Comparison of ENCODE assay signal across 18 cellular contexts in genomic region chr9:15078345-15078744, GRCh38.
DNase-seq lines count a peak whose midpoint lies in the region; ATAC-seq, FAIRE-seq and TF ChIP-seq lines count a peak whose summit lies in the region.
"Had no signal": no experiment of that assay in that cellular context is flagged by ENCODE, and none has a peak within 500 bp of the region (broad histone marks: within the 10 kb centered on the region; RNA-seq: fewer than 3 reads in every experiment).

No MANE protein-coding gene starts in this region.

- TF ChIP-seq CTCF in IMR-90 (conservative IDR thresholded peaks at IDR 0.05; ENCODE audit: low read depth, low read length) (no peak), endothelial cell of umbilical vein (IDR thresholded peaks at IDR 0.05; ENCODE audit: extremely low read depth in 1 of 2, insufficient read depth in 1 of 2, low read depth in 1 of 2, low read length in 2 of 2) (no peak), smooth muscle cell (IDR thresholded peaks at IDR 0.05; ENCODE audit: borderline replicate concordance, insufficient read depth, poor library complexity, severe bottlenecking) (no peak)

- H2AK9ac ChIP-seq in IMR-90 (replicated peaks; ENCODE audit: low read depth, low read length, poor library complexity): no peak overlapping the region

- no CpG with 5 or more reads among the region's 4 CpGs for WGBS in IMR-90 (ENCODE audit: extremely low coverage in 2 of 2, insufficient read length in 1 of 2), 2 experiments
- 56% methylated on average over 2 of the region's 4 CpGs for WGBS in mesenchymal stem cell
- WGBS in smooth muscle cell (ENCODE audit: low lambda C conversion rate): 61% methylated on average over 4 of the region's 4 CpGs

- no peak overlapping the region for H3K9ac ChIP-seq in IMR-90 (ENCODE audit: low read depth, low read length)
- H3K9ac ChIP-seq in endothelial cell of umbilical vein (replicated peaks; ENCODE audit: extremely low read depth, insufficient read depth, low read length): no peak overlapping the region
- no peak overlapping the region for H3K9ac ChIP-seq in mesenchymal stem cell (ENCODE audit: low read length)
- no peak overlapping the region for H3K9ac ChIP-seq in smooth muscle cell (ENCODE audit: low read depth)

- no peaks in the 10 kb centered on the region for H3K27me3 ChIP-seq in IMR-90 (ENCODE audit: control insufficient read depth, insufficient read depth, low read length)
- no peaks in the 10 kb centered on the region for H3K27me3 ChIP-seq in endothelial cell of umbilical vein (ENCODE audit: control insufficient read depth in 2 of 2, insufficient read depth in 2 of 2, low read length in 2 of 2)
- H3K27me3 ChIP-seq in mesenchymal stem cell (ENCODE audit: control insufficient read depth in 1 of 2, insufficient read depth in 1 of 2, low read length in 2 of 2): peaks cover 0 to 15% of the 10 kb centered on the region in 2 experiments
- H3K27me3 ChIP-seq in smooth muscle cell (ENCODE audit: low read depth): no peaks in the 10 kb centered on the region

- H3K27ac ChIP-seq in IMR-90 (ENCODE audit: insufficient read depth, low read length) (no peak overlapping the region), endothelial cell of umbilical vein (ENCODE audit: insufficient read depth, low read depth, low read length) (no peak overlapping the region), mesenchymal stem cell (ENCODE audit: low read length, poor library complexity, severe bottlenecking) (no peak overlapping the region), smooth muscle cell (ENCODE audit: low read depth) (no peak overlapping the region)

- H4K5ac ChIP-seq in IMR-90 (ENCODE audit: low read depth, low read length): no peak overlapping the region

- DNase-seq in IMR-90 (no peak), endothelial cell of umbilical vein (ENCODE audit: low read depth, low spot score) (no peak), mesenchymal stem cell (peak; percentile 64), smooth muscle cell (lab: John Stamatoyannopoulos, UW; ENCODE audit: unreplicated experiment) (no peak), HUDEP-2 (lab: John Stamatoyannopoulos, UW; ENCODE audit: unreplicated experiment in 76 of 76) (no peak), germinal center (ENCODE audit: low spot score) (no peak)
- DNase-seq: C1 segment of cervical spinal cord; Calu3; CD4-positive, alpha-beta T cell; DMS 273 treated with DMSO at 0.1 percent for 48 hours; DMS79 had no signal

- POLR2A ChIA-PET in IMR-90 (lab: Charles Lee; ENCODE audit: unreplicated experiment): no interaction called here
- POLR2A ChIA-PET in endothelial cell of umbilical vein (lab: Charles Lee): no interaction called here

- H4K8ac ChIP-seq in IMR-90 (ENCODE audit: low read depth in 2 of 2, low read length in 2 of 2) (no peak overlapping the region), mesenchymal stem cell (ENCODE audit: low read length) (peak overlapping the region; percentile 31)

- H2AK5ac ChIP-seq in IMR-90 (ENCODE audit: low read depth, low read length) (no peak overlapping the region), mesenchymal stem cell (ENCODE audit: low read length, severe bottlenecking) (no peak overlapping the region)

- H3K18ac ChIP-seq in IMR-90 (ENCODE audit: low read depth, low read length) (no peak overlapping the region), mesenchymal stem cell (ENCODE audit: low read depth in 1 of 2, low read length in 2 of 2) (peak overlapping the region in 1 of 2 experiments; percentile 28)

- H2BK12ac ChIP-seq in mesenchymal stem cell (ENCODE audit: low read length in 2 of 2): no peak overlapping the region

- intact Hi-C loops in IMR-90 (cut with micrococcal nuclease): no loop called here
- intact Hi-C loops in endothelial cell of umbilical vein (cut with micrococcal nuclease): no loop called here

- H2BK5ac ChIP-seq in IMR-90 (ENCODE audit: low read depth, low read length, poor library complexity, severe bottlenecking) (no peak overlapping the region), mesenchymal stem cell (ENCODE audit: low read depth, low read length, poor library complexity, severe bottlenecking) (no peak overlapping the region)

- FAIRE-seq in endothelial cell of umbilical vein (lab: Jason Lieb, UNC): no peak
- FAIRE-seq: A204.1, GM12878, GM18507, H1, HTR-8/SVneo had no signal

- H3K9me1 ChIP-seq in IMR-90 (ENCODE audit: insufficient read depth, low read length) (no peaks in the 10 kb centered on the region), endothelial cell of umbilical vein (replicated peaks; ENCODE audit: control insufficient read depth, extremely low read depth, insufficient read depth, low read length) (no peaks in the 10 kb centered on the region)

- H3K4me1 ChIP-seq in IMR-90 (ENCODE audit: control insufficient read depth, insufficient read depth, low read length) (no peaks in the 10 kb centered on the region), endothelial cell of umbilical vein (ENCODE audit: control insufficient read depth, extremely low read depth, insufficient read depth, low read length) (no peaks in the 10 kb centered on the region), mesenchymal stem cell (ENCODE audit: control insufficient read depth, insufficient read depth, low read depth, low read length) (no peaks in the 10 kb centered on the region), smooth muscle cell (ENCODE audit: low read depth) (no peaks in the 10 kb centered on the region)
- H3K4me1 ChIP-seq: HAP-1 had no signal

- H2AFZ ChIP-seq in IMR-90 (replicated peaks; ENCODE audit: low read length, poor library complexity): no peak overlapping the region
- peak overlapping the region; percentile 2 for H2AFZ ChIP-seq in endothelial cell of umbilical vein (ENCODE audit: low read depth, low read length)
- no peak overlapping the region for H2AFZ ChIP-seq in mesenchymal stem cell (ENCODE audit: low read depth, low read length)
- peak overlapping the region; percentile 28 for H2AFZ ChIP-seq in smooth muscle cell (ENCODE audit: low read depth)

- H3K56ac ChIP-seq in IMR-90 (ENCODE audit: extremely low read depth, insufficient read depth, low read length): no peak overlapping the region

- H3F3A ChIP-seq in smooth muscle cell (ENCODE audit: low read depth): no peaks in the 10 kb centered on the region

- BruUV-seq in IMR-90 (replicated peaks; lab: Mats Ljungman, UMichigan) (no TSS peak), endothelial cell of umbilical vein (replicated peaks; lab: Mats Ljungman, UMichigan) (no TSS peak)

- H3K79me1 ChIP-seq in IMR-90 (ENCODE audit: low read depth in 1 of 2, low read length in 2 of 2) (no peaks in the 10 kb centered on the region), mesenchymal stem cell (replicated peaks; ENCODE audit: low read length, poor library complexity, severe bottlenecking) (no peaks in the 10 kb centered on the region)

- no peak overlapping the region for H2BK20ac ChIP-seq in IMR-90 (ENCODE audit: low read depth, low read length)

- TF ChIP-seq POLR2A in IMR-90 (IDR thresholded peaks at IDR 0.05; ENCODE audit: low read depth, low read length): no peak
- TF ChIP-seq POLR2A in endothelial cell of umbilical vein (IDR thresholded peaks at IDR 0.05; ENCODE audit: low read depth, low read length): no peak

- H3K4me3 ChIP-seq in IMR-90 (ENCODE audit: insufficient read depth, low read depth, low read length): no peak overlapping the region
- no peak overlapping the region for H3K4me3 ChIP-seq in endothelial cell of umbilical vein (replicated peaks in 1 of 3; ENCODE audit: insufficient read depth in 1 of 3, low read depth in 1 of 3, low read length in 3 of 3)
- H3K4me3 ChIP-seq in mesenchymal stem cell (ENCODE audit: insufficient read depth in 1 of 2, low read depth in 1 of 2, low read length in 2 of 2): no peak overlapping the region
- peak overlapping the region; percentile 16 for H3K4me3 ChIP-seq in smooth muscle cell
- H3K4me3 ChIP-seq: GM12878, HAP-1 had no signal

- no peak overlapping the region for H3K14ac ChIP-seq in IMR-90 (replicated peaks; ENCODE audit: low read depth, low read length)
- no peak overlapping the region for H3K14ac ChIP-seq in mesenchymal stem cell (ENCODE audit: low read length in 2 of 2)

- ATAC-seq in IMR-90 (ENCODE audit: low read depth) (no peak), HG03439 (IDR thresholded peaks at IDR 0.05; ENCODE audit: unreplicated experiment) (no peak)
- ATAC-seq: GM12878 had no signal

- CTCF ChIA-PET in IMR-90 (lab: Yijun Ruan, JAX) (no interaction called here), endothelial cell of umbilical vein (lab: Charles Lee) (no interaction called here)

- H2BK15ac ChIP-seq in IMR-90 (ENCODE audit: low read depth, low read length): no peak overlapping the region
- H2BK15ac ChIP-seq in mesenchymal stem cell (ENCODE audit: low read depth, poor library complexity, severe bottlenecking): no peak overlapping the region

- no peaks in the 10 kb centered on the region for H3K79me2 ChIP-seq in endothelial cell of umbilical vein (ENCODE audit: control insufficient read depth, insufficient read depth, low read length)
- H3K79me2 ChIP-seq in smooth muscle cell (ENCODE audit: low read depth): no peaks in the 10 kb centered on the region

- dilution Hi-C loops in IMR-90 (cut with HindIII; ENCODE audit: low sequenced_read_pairs, unreplicated experiment): no loop called here
- dilution Hi-C loops in endothelial cell of umbilical vein (cut with MboI; ENCODE audit: extremely low pct_ligation_motif_present, low sequenced_read_pairs): no loop called here

- H4K91ac ChIP-seq in IMR-90 (ENCODE audit: insufficient read depth, low read depth, low read length) (no peak overlapping the region), mesenchymal stem cell (ENCODE audit: low read length) (no peak overlapping the region)

- in situ Hi-C loops in IMR-90 (cut with MboI; ENCODE audit: low sequenced_read_pairs): loop anchor here (10.0 kb wide), 1 partner anchor 56 kb away; no protein-coding TSS in a partner anchor

- H4K20me1 ChIP-seq in IMR-90 (ENCODE audit: insufficient read depth, low read length) (no peaks in the 10 kb centered on the region), endothelial cell of umbilical vein (replicated peaks; ENCODE audit: control insufficient read depth, extremely low read depth, insufficient read depth, low read length) (no peaks in the 10 kb centered on the region), smooth muscle cell (ENCODE audit: low read depth) (no peaks in the 10 kb centered on the region)

- H2BK120ac ChIP-seq in IMR-90 (ENCODE audit: low read depth, low read length): no peak overlapping the region
- no peak overlapping the region for H2BK120ac ChIP-seq in mesenchymal stem cell (ENCODE audit: low read depth, low read length)

- no peak overlapping the region for H3K4me2 ChIP-seq in IMR-90 (ENCODE audit: low read depth, low read length)
- no peak overlapping the region for H3K4me2 ChIP-seq in endothelial cell of umbilical vein (ENCODE audit: insufficient read depth, low read length)
- H3K4me2 ChIP-seq in mesenchymal stem cell (ENCODE audit: low read length, poor library complexity, severe bottlenecking): no peak overlapping the region
- H3K4me2 ChIP-seq in smooth muscle cell: peak overlapping the region; percentile 2

- no peaks in the 10 kb centered on the region for H3K9me3 ChIP-seq in IMR-90 (ENCODE audit: control insufficient read depth, insufficient read depth, low read length)
- no peaks in the 10 kb centered on the region for H3K9me3 ChIP-seq in endothelial cell of umbilical vein (replicated peaks; ENCODE audit: control insufficient read depth, insufficient read depth, low read length)
- H3K9me3 ChIP-seq in mesenchymal stem cell (ENCODE audit: control insufficient read depth, low read length): no peaks in the 10 kb centered on the region
- no peaks in the 10 kb centered on the region for H3K9me3 ChIP-seq in smooth muscle cell (replicated peaks; ENCODE audit: low read depth)
- H3K9me3 ChIP-seq: HAP-1 had no signal

- no peak overlapping the region for H3K23ac ChIP-seq in IMR-90 (ENCODE audit: low read depth, low read length)
- H3K23ac ChIP-seq in mesenchymal stem cell (ENCODE audit: low read length in 2 of 2): no peak overlapping the region

- TF ChIP-seq RAD21 in IMR-90 (IDR thresholded peaks at IDR 0.05; ENCODE audit: low read length): no peak

- H3K36me3 ChIP-seq in IMR-90 (ENCODE audit: control insufficient read depth, insufficient read depth, low read length) (no peaks in the 10 kb centered on the region), endothelial cell of umbilical vein (ENCODE audit: control insufficient read depth in 2 of 2, extremely low read depth in 1 of 2, insufficient read depth in 2 of 2, low read length in 2 of 2) (no peaks in the 10 kb centered on the region), mesenchymal stem cell (ENCODE audit: control insufficient read depth in 1 of 2, insufficient read depth in 2 of 2, low read depth in 1 of 2, low read length in 2 of 2) (no peaks in the 10 kb centered on the region), smooth muscle cell (ENCODE audit: low read depth) (no peaks in the 10 kb centered on the region)
- H3K36me3 ChIP-seq: HAP-1 had no signal

- no peak overlapping the region for H3K4ac ChIP-seq in IMR-90 (ENCODE audit: low read depth, low read length)
- H3K4ac ChIP-seq in mesenchymal stem cell (ENCODE audit: low read depth in 1 of 2, low read length in 2 of 2): no peak overlapping the region

Comparison
In these comparisons a context has a peak if more than half of its experiments do, and no peak if none do; other contexts are left out.
1. H2AFZ ChIP-seq: peak in endothelial cell of umbilical vein (single experiment) and smooth muscle cell (single experiment); none in IMR-90 (single experiment) and mesenchymal stem cell (single experiment).